ENCODE assay signal across 13 cellular contexts in genomic region chr2:188572592-188572991, GRCh38.
A peak's percentile ranks its signal among the peaks of the same experiment; 100 is the strongest.
DNase-seq lines count a peak whose midpoint lies in the region; ATAC-seq, FAIRE-seq and TF ChIP-seq lines count a peak whose summit lies in the region.
"Had no signal": no experiment of that assay in that cellular context is flagged by ENCODE, and none has a peak within 500 bp of the region (broad histone marks: within the 10 kb centered on the region; RNA-seq: fewer than 3 reads in every experiment).

No MANE protein-coding gene starts in this region.

- H3K4me1 ChIP-seq in A549, result peaks cover 14% of the 10 kb centered on the region; the same call in 2 of the 3 replicates
- no peaks in the 10 kb centered on the region for H3K4me1 ChIP-seq in GM12878 (ENCODE audit: control insufficient read depth, insufficient read depth, low read length)
- peaks cover 27% of the 10 kb centered on the region for H3K4me1 ChIP-seq in vagina
- peaks cover 0 to 4% (median 0%) of the 10 kb centered on the region in 12 donors for H3K4me1 ChIP-seq in heart left ventricle

- POLR2A ChIA-PET in A549 (lab: Yijun Ruan, JAX), result no interaction called here
- POLR2A ChIA-PET in GM12878 (lab: Charles Lee), result no interaction called here

- no peaks in the 10 kb centered on the region for H3K79me2 ChIP-seq in GM12878 (ENCODE audit: control insufficient read depth, insufficient read depth, low read length)

- in situ Hi-C loops in GM12878 (cut with MboI), result no loop called here

- BruUV-seq in GM12878 (replicated peaks; lab: Mats Ljungman, UMichigan), result no TSS peak

- TF ChIP-seq CTCF in A549 (IDR thresholded peaks at IDR 0.05) (no peak), GM12878 (IDR thresholded peaks at IDR 0.05 in 2 of 3, conservative IDR thresholded peaks at IDR 0.05 in 1 of 3; ENCODE audit: control insufficient read depth in 2 of 3, extremely low read depth in 1 of 3, insufficient read depth in 1 of 3, low read depth in 3 of 3, low read length in 3 of 3) (no peak), vagina (IDR thresholded peaks at IDR 0.05) (no peak), heart left ventricle (IDR thresholded peaks at IDR 0.05) (no peak)

- TF ChIP-seq POLR2A in A549 (IDR thresholded peaks at IDR 0.05; ENCODE audit: low read length) (no peak), GM12878 (IDR thresholded peaks at IDR 0.05; ENCODE audit: low read depth, low read length) (no peak), vagina (IDR thresholded peaks at IDR 0.05) (no peak), heart left ventricle (IDR thresholded peaks at IDR 0.05) (no peak)

- H3K27me3 ChIP-seq in GM12878 (replicated peaks in 1 of 2; ENCODE audit: control insufficient read depth in 2 of 2, insufficient read depth in 2 of 2, low read length in 1 of 2) (no peaks in the 10 kb centered on the region), vagina (no peaks in the 10 kb centered on the region), heart left ventricle (no peaks in the 10 kb centered on the region)
- H3K27me3 ChIP-seq: BLaER1 treated with 17β-estradiol and CSF1 and Interleukin-3, amounts not matched to agents 10 nM and 100 nM had no signal

- RAD21 ChIA-PET in GM12878 (lab: Charles Lee; ENCODE audit: unreplicated experiment), result no interaction called here

- H3K9me3 ChIP-seq in A549 (no peaks in the 10 kb centered on the region), GM12878 (replicated peaks; ENCODE audit: control insufficient read depth, insufficient read depth, low read length) (no peaks in the 10 kb centered on the region), vagina (no peaks in the 10 kb centered on the region), heart left ventricle (no peaks in the 10 kb centered on the region)
- H3K9me3 ChIP-seq: BLaER1 treated with 17β-estradiol and CSF1 and Interleukin-3, amounts not matched to agents 10 nM and 100 nM had no signal

- FAIRE-seq in A549 (lab: Jason Lieb, UNC) (no peak), GM12878 (lab: Jason Lieb, UNC) (no peak)
- FAIRE-seq: GM12891 had no signal

- ATAC-seq in A549 (no peak), GM12878 (no peak), heart left ventricle (no peak)

- TF ChIP-seq RAD21 in A549 (conservative IDR thresholded peaks at IDR 0.05 in 1 of 2, IDR thresholded peaks at IDR 0.05 in 1 of 2) (no peak), GM12878 (IDR thresholded peaks at IDR 0.05; ENCODE audit: insufficient read depth, low read depth, low read length) (no peak)

- intact Hi-C loops in GM12878 (cut with micrococcal nuclease; ENCODE audit: unreplicated experiment), result no loop called here
- intact Hi-C loops in vagina (cut with DNase I), result no loop called here
- intact Hi-C loops in heart left ventricle (cut with DNase I), result no loop called here

- WGBS in A549 (ENCODE audit: missing lambda C conversion rate), result 96% methylated on average over 1 of the region's 1 CpG
- WGBS in GM12878 (ENCODE audit: insufficient coverage, insufficient replicate concordance, low lambda C conversion rate, missing lambda C conversion rate), result 0% methylated on average over 1 of the region's 1 CpG
- WGBS in heart left ventricle, 4 donors, result 89 to 98% (median 94%) methylated on average over 1 of the region's 1 CpG

- H3K27ac ChIP-seq in A549, result peak overlapping the region in 1 of 2 experiments; percentile 3; a peak in 1 of 6 replicates
- H3K27ac ChIP-seq in GM12878 (ENCODE audit: control insufficient read depth, insufficient read depth), result no peak overlapping the region
- H3K27ac ChIP-seq in vagina, result peak overlapping the region; percentile 80
- no peak overlapping the region for H3K27ac ChIP-seq in heart left ventricle
- H3K27ac ChIP-seq: BLaER1 treated with 17β-estradiol and CSF1 and Interleukin-3, amounts not matched to agents 10 nM and 100 nM had no signal

- DNase-seq in A549 (ENCODE audit: low read depth in 1 of 2, low spot score in 1 of 2) (no peak), NCI-H69 (lab: John Stamatoyannopoulos, UW) (peak; percentile 23), GM12878 (ENCODE audit: low read depth, low spot score) (no peak), vagina (ENCODE audit: extremely low spot score in 2 of 2) (no peak), heart left ventricle (no peak), dermis blood vessel endothelial cell (no peak)
- DNase-seq: ACHN; CD4-positive, CD25-positive, alpha-beta regulatory T cell; DMS79; GOT3; H9 had no signal

- peak overlapping the region; percentile 23; the same call in 1 of the 3 replicates for H3K4me2 ChIP-seq in A549
- H3K4me2 ChIP-seq in GM12878 (ENCODE audit: control insufficient read depth, insufficient read depth), result no peak overlapping the region

- no peak overlapping the region for H3K4me3 ChIP-seq in A549
- H3K4me3 ChIP-seq in GM12878, result no peak overlapping the region
- H3K4me3 ChIP-seq in vagina, result no peak overlapping the region
- H3K4me3 ChIP-seq in heart left ventricle, result no peak overlapping the region
- H3K4me3 ChIP-seq: BLaER1 treated with 17β-estradiol and CSF1 and Interleukin-3, amounts not matched to agents 10 nM and 100 nM had no signal

- no peaks in the 10 kb centered on the region for H3K36me3 ChIP-seq in GM12878 (ENCODE audit: control insufficient read depth in 2 of 2, insufficient read depth in 2 of 2, low read length in 1 of 2)
- H3K36me3 ChIP-seq in vagina, result no peaks in the 10 kb centered on the region
- peaks cover 0 to 4% (median 0%) of the 10 kb centered on the region in 9 donors for H3K36me3 ChIP-seq in heart left ventricle
- H3K36me3 ChIP-seq: BLaER1 treated with 17β-estradiol and CSF1 and Interleukin-3, amounts not matched to agents 10 nM and 100 nM had no signal

- TF ChIP-seq EP300 in A549 (IDR thresholded peaks at IDR 0.05) (no peak), GM12878 (IDR thresholded peaks at IDR 0.05; ENCODE audit: borderline replicate concordance in 1 of 2, control insufficient read depth in 1 of 2, low read depth in 2 of 2, low read length in 2 of 2) (no peak)

- no peaks in the 10 kb centered on the region for H4K20me1 ChIP-seq in GM12878 (ENCODE audit: control insufficient read depth, insufficient read depth)
- H4K20me1 ChIP-seq: BLaER1 treated with 17β-estradiol and CSF1 and Interleukin-3, amounts not matched to agents 10 nM and 100 nM had no signal

- SMC1A ChIA-PET in GM12878 (lab: Charles Lee; ENCODE audit: uncharacterized antibody, unreplicated experiment), result no interaction called here

- CTCF ChIA-PET in A549 (lab: Yijun Ruan, JAX) (interaction anchor here (1.6 kb wide), 1 partner anchor 48 kb away, joined by 5 read pairs; no protein-coding TSS in a partner anchor), GM12878 (lab: Yijun Ruan, JAX) (no interaction called here)

- no peak overlapping the region for H3K9ac ChIP-seq in GM12878 (ENCODE audit: control insufficient read depth, insufficient read depth, low read length)
- H3K9ac ChIP-seq: BLaER1 treated with 17β-estradiol and CSF1 and Interleukin-3, amounts not matched to agents 10 nM and 100 nM had no signal

- no peak overlapping the region for H2AFZ ChIP-seq in GM12878 (ENCODE audit: control insufficient read depth, low read depth, low read length)

TF ChIP-seq in A549, 52 proteins besides CTCF, POLR2A, EP300 and RAD21:
- TF ChIP-seq SMC3 (IDR thresholded peaks at IDR 0.05) (no peak), HOXB13 (CRISPR knock-in tag; IDR thresholded peaks at IDR 0.05; ENCODE audit: low read depth) (no peak)

TF ChIP-seq in GM12878, 131 proteins besides CTCF, POLR2A, EP300 and RAD21:
- TF ChIP-seq ELK1 (IDR thresholded peaks at IDR 0.05; ENCODE audit: low read depth, low read length) (no peak), SPI1 (IDR thresholded peaks at IDR 0.05; ENCODE audit: borderline replicate concordance, insufficient read depth, low read depth, low read length) (no peak), RAD51 (IDR thresholded peaks at IDR 0.05) (peak; percentile 36; the same call in 1 of the 2 replicates)
